In genomic region chr3:78804251-78805037, GRCh38 we compare ENCODE assay signal across 14 cellular contexts.
DNase-seq lines count a peak whose midpoint lies in the region; ATAC-seq and TF ChIP-seq lines count a peak whose summit lies in the region.
"Had no signal": no experiment of that assay in that cellular context is flagged by ENCODE, and none has a peak within 500 bp of the region (broad histone marks: within the 10 kb centered on the region; RNA-seq: fewer than 3 reads in every experiment).

No MANE protein-coding gene starts in this region.

- POLR2A ChIA-PET in A673 (lab: Charles Lee; ENCODE audit: low non-redundant PET): interaction anchor here (0.6 kb wide), 1 partner anchor 70 kb away, joined by 3 read pairs; no protein-coding TSS in a partner anchor

- peaks cover 13% of the 10 kb centered on the region for H3K9me3 Mint-ChIP-seq in activated naive CD8-positive, alpha-beta T cell treated with anti-CD3 and anti-CD28 coated beads, Interleukin-2, amount 50 U/mL, for 24 hours

- no peaks in the 10 kb centered on the region for H3K9me3 ChIP-seq in A673 (ENCODE audit: low read depth, low read length, poor library complexity, severe bottlenecking)
- no peaks in the 10 kb centered on the region for H3K9me3 ChIP-seq in GM23248 (ENCODE audit: low read depth)
- no peaks in the 10 kb centered on the region for H3K9me3 ChIP-seq in BE2C
- H3K9me3 ChIP-seq: upper lobe of right lung had no signal

- H3K4me2 ChIP-seq in GM23248 (ENCODE audit: unreplicated experiment): peak overlapping the region; percentile 16

- H3F3A ChIP-seq in GM23248 (ENCODE audit: insufficient read depth): peaks cover 13% of the 10 kb centered on the region

- H3K4me1 ChIP-seq in A673 (ENCODE audit: insufficient read depth, low read length, poor library complexity, severe bottlenecking) (peaks cover 40% of the 10 kb centered on the region), GM23248 (ENCODE audit: insufficient read depth) (peaks cover 16% of the 10 kb centered on the region), BE2C (no peaks in the 10 kb centered on the region)
- H3K4me1 ChIP-seq: upper lobe of right lung had no signal

- in situ Hi-C loops in GM23248 (cut with MboI): no loop called here

- peak overlapping the region; percentile 18; the same call in 1 of the 2 replicates for H3K9ac ChIP-seq in GM23248

- peak overlapping the region; percentile 48 for H2AFZ ChIP-seq in GM23248

- no TSS peak for BruUV-seq in A673 (replicated peaks; lab: Mats Ljungman, UMichigan)

- H3K4me3 ChIP-seq in A673 (ENCODE audit: low read depth, low read length, poor library complexity, severe bottlenecking) (no peak overlapping the region), GM23248 (peak overlapping the region; percentile 43), BE2C (ENCODE audit: low read depth, low read length) (no peak overlapping the region)
- H3K4me3 ChIP-seq: upper lobe of right lung had no signal

- peak; percentile 75 for DNase-seq in A673 (ENCODE audit: low spot score)
- DNase-seq in GM23248: peak; percentile 63
- DNase-seq in astrocyte of the hippocampus (ENCODE audit: low read depth, low spot score): peak; percentile 72
- peak; percentile 57 for DNase-seq in medulla oblongata (ENCODE audit: extremely low spot score)
- DNase-seq in BE2C: no peak
- no peak for DNase-seq in activated naive CD8-positive, alpha-beta T cell treated with anti-CD3 and anti-CD28 coated beads, Interleukin-2, amount 50 U/mL, for 24 hours
- DNase-seq: effector CD8-positive, alpha-beta T cell; hippocampal formation; midbrain; NCI-H187; upper lobe of right lung had no signal

- H3K27me3 Mint-ChIP-seq in activated naive CD8-positive, alpha-beta T cell treated with anti-CD3 and anti-CD28 coated beads, Interleukin-2, amount 50 U/mL, for 24 hours: no peaks in the 10 kb centered on the region

- H3K9me2 ChIP-seq in GM23248 (ENCODE audit: insufficient read depth): no peaks in the 10 kb centered on the region

- H3K27me3 ChIP-seq in A673 (replicated peaks; ENCODE audit: insufficient read depth, low read depth, low read length, poor library complexity): no peaks in the 10 kb centered on the region
- no peaks in the 10 kb centered on the region for H3K27me3 ChIP-seq in GM23248 (replicated peaks; ENCODE audit: insufficient read depth)
- no peaks in the 10 kb centered on the region for H3K27me3 ChIP-seq in BE2C
- H3K27me3 ChIP-seq: upper lobe of right lung had no signal

- TF ChIP-seq CTCF in A673 (conservative IDR thresholded peaks at IDR 0.05; ENCODE audit: low read depth, low read length) (no peak), BE2C (IDR thresholded peaks at IDR 0.05; ENCODE audit: low read depth, low read length) (no peak)

- no peaks in the 10 kb centered on the region for H3K4me1 Mint-ChIP-seq in activated naive CD8-positive, alpha-beta T cell treated with anti-CD3 and anti-CD28 coated beads, Interleukin-2, amount 50 U/mL, for 24 hours

- H4K20me1 ChIP-seq in GM23248 (ENCODE audit: insufficient read depth): no peaks in the 10 kb centered on the region

- H3K79me2 ChIP-seq in GM23248 (ENCODE audit: insufficient read depth): peaks cover 3% of the 10 kb centered on the region; the same call in 1 of the 2 replicates

- no peak overlapping the region for H3K4me3 Mint-ChIP-seq in activated naive CD8-positive, alpha-beta T cell treated with anti-CD3 and anti-CD28 coated beads, Interleukin-2, amount 50 U/mL, for 24 hours

- CTCF ChIA-PET in A673 (lab: Charles Lee): no interaction called here

- intact Hi-C loops in A673 (cut with micrococcal nuclease; ENCODE audit: unreplicated experiment): no loop called here

- H3K27ac Mint-ChIP-seq in activated naive CD8-positive, alpha-beta T cell treated with anti-CD3 and anti-CD28 coated beads, Interleukin-2, amount 50 U/mL, for 24 hours: no peak overlapping the region

- WGBS in GM23248 (ENCODE audit: low coverage in 1 of 2, low lambda C conversion rate in 2 of 2, missing lambda C conversion rate in 2 of 2), 2 experiments: 4 to 8% methylated on average over 2 of the region's 2 CpGs

- ATAC-seq in GM18909 (IDR thresholded peaks at IDR 0.05; ENCODE audit: poor library complexity, unreplicated experiment): no peak
- no peak for ATAC-seq in activated naive CD8-positive, alpha-beta T cell treated with anti-CD3 and anti-CD28 coated beads, Interleukin-2, amount 50 U/mL, for 24 hours
- ATAC-seq in GM18907 (IDR thresholded peaks at IDR 0.05; ENCODE audit: unreplicated experiment): no peak
- ATAC-seq: upper lobe of right lung had no signal

- H3K36me3 Mint-ChIP-seq in activated naive CD8-positive, alpha-beta T cell treated with anti-CD3 and anti-CD28 coated beads, Interleukin-2, amount 50 U/mL, for 24 hours (ENCODE audit: low read depth): no peaks in the 10 kb centered on the region

- H3K27ac ChIP-seq in A673 (ENCODE audit: low read depth, low read length, poor library complexity, severe bottlenecking) (peak overlapping the region; percentile 26), GM23248 (peak overlapping the region; percentile 37)
- H3K27ac ChIP-seq: C4-2B, upper lobe of right lung had no signal

- H3K36me3 ChIP-seq in A673 (ENCODE audit: insufficient read depth, low read length, poor library complexity, severe bottlenecking): no peaks in the 10 kb centered on the region
- no peaks in the 10 kb centered on the region for H3K36me3 ChIP-seq in GM23248 (ENCODE audit: low read depth)
- no peaks in the 10 kb centered on the region for H3K36me3 ChIP-seq in BE2C
- H3K36me3 ChIP-seq: upper lobe of right lung had no signal

Comparison
In these comparisons a context has a peak if more than half of its experiments do, and no peak if none do; other contexts are left out.
1. DNase-seq: peak in A673 (single experiment), GM23248 (single experiment), astrocyte of the hippocampus (single experiment) and medulla oblongata (single experiment); none in BE2C (single experiment) and activated naive CD8-positive, alpha-beta T cell treated with anti-CD3 and anti-CD28 coated beads, Interleukin-2, amount 50 U/mL, for 24 hours (single experiment).